In genomic region chr1:28028873-28029654, GRCh38 we compare ENCODE assay signal across 1 cellular context.
TF ChIP-seq lines count a peak whose summit lies in the region.

No MANE protein-coding gene starts in this region.

TF ChIP-seq in IMR-90, 13 proteins besides CTCF, POLR2A, EP300 and RAD21 (continued from another document):
- no peak for TF ChIP-seq USF2 (IDR thresholded peaks at IDR 0.05; ENCODE audit: low read depth, low read length)
TF ChIP-seq in IMR-90: peak in this region for 0.
